ENCODE assay signal across 38 cellular contexts in the genomic region with DNA sequence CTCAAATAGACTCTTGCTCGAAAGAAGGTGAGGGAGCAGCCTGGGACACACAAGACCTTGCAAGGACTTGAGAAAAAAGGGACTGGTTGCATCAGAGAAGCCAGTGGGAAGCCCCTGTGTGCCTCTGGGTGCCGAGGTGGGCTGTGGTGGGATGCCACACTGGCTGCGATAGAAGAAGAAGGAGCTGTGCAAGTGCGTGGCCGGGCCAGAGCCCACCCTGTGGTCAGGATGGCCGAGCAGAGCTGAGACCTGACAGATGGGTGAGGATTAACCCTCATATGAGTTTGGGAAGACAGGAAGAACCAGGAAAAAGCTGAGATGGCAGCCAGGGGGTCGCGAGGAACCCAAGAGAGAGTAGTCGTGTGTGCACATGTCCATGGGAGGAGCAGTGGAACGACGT. TPM values are rescaled to one million over a fixed set of nuclear protein-coding genes. Genes with fewer than 3 reads are reported as not detected.
"Had no signal": no experiment of that assay in that cellular context is flagged by ENCODE, and none has a peak within 500 bp of the region (broad histone marks: within the 10 kb centered on the region; RNA-seq: fewer than 3 reads in every experiment).

No MANE protein-coding gene starts in this region.

- H3K4me3 ChIP-seq: adrenal gland, body of pancreas, breast epithelium had no signal

- H3K27ac ChIP-seq: adrenal gland, body of pancreas, brain microvascular endothelial cell, breast epithelium, VCaP had no signal

- H3K4me1 Mint-ChIP-seq: activated CD4-positive, alpha-beta T cell treated with anti-CD3 and anti-CD28 coated beads, Interleukin-2, amount 10 ng/mL, durations not matched to agents 24 days and 14 days; activated naive CD8-positive, alpha-beta T cell treated with anti-CD3 and anti-CD28 coated beads for 36 hours; activated T-helper 17 cell treated with anti-CD3 and anti-CD28 coated beads, Interleukin-2, amount 50 U/mL, for 72 hours; central memory CD8-positive, alpha-beta T cell had no signal

- DNase-seq: activated B cell treated with CpG ODN at 0.5 μM for 24 hours; activated CD4-positive, alpha-beta memory T cell treated with anti-CD3 and anti-CD28 coated beads for 36 hours; activated CD4-positive, alpha-beta T cell treated with anti-CD3 and anti-CD28 coated beads for 4 hours; activated CD4-positive, alpha-beta T cell treated with anti-CD3 and anti-CD28 coated beads, Interleukin-2, amount 10 ng/mL, durations not matched to agents 24 days and 14 days; activated CD4-positive, alpha-beta T cell treated with anti-CD3 and anti-CD28 coated beads, Interleukin-2, amount 50 U/mL, for 1 hour; activated CD4-positive, alpha-beta T cell treated with anti-CD3 and anti-CD28 coated beads, Interleukin-2, amount 50 U/mL, for 4 hours; activated CD4-positive, CD25-positive, alpha-beta regulatory T cell treated with anti-CD3 and anti-CD28 coated beads, Interleukin-2, amount 50 U/mL, for 72 hours; activated CD8-positive, alpha-beta memory T cell treated with anti-CD3 and anti-CD28 coated beads, Interleukin-2, amount 50 U/mL, for 4 hours; activated CD8-positive, alpha-beta T cell treated with anti-CD3 and anti-CD28 coated beads for 36 hours; activated effector memory CD4-positive, alpha-beta T cell treated with anti-CD3 and anti-CD28 coated beads, Interleukin-2, amount 50 U/mL, for 16 hours; activated gamma-delta T cell treated with Interleukin-2 at 50 U/mL for 16 hours; activated naive CD4-positive, alpha-beta T cell; activated naive CD4-positive, alpha-beta T cell treated with anti-CD3 and anti-CD28 coated beads for 36 hours; activated naive CD4-positive, alpha-beta T cell treated with anti-CD3 and anti-CD28 coated beads, Interleukin-2, amount 50 U/mL, for 16 hours; activated naive CD8-positive, alpha-beta T cell treated with anti-CD3 and anti-CD28 coated beads for 36 hours; activated T-cell treated with anti-CD3 and anti-CD28 coated beads for 4 hours; activated T-cell treated with anti-CD3 and anti-CD28 coated beads, Interleukin-2, amount 50 U/mL, for 1 hour; activated T-cell treated with anti-CD3 and anti-CD28 coated beads, Interleukin-2, amount 50 U/mL, for 4 hours; activated T-cell treated with anti-CD3 and anti-CD28 coated beads, Interleukin-2, amount 50 U/mL, for 72 hours; amniotic stem cell; aorta; body of pancreas; brain microvascular endothelial cell; caudate nucleus; SW 1271; T-helper 1 cell; T-helper 2 cell; T-helper 9 cell had no signal

- H3K4me1 ChIP-seq: body of pancreas, breast epithelium had no signal

- H3K4me3 Mint-ChIP-seq: activated B cell treated with CpG ODN at 0.5 μM for 24 hours; activated CD4-positive, alpha-beta memory T cell treated with anti-CD3 and anti-CD28 coated beads for 36 hours; activated CD4-positive, alpha-beta T cell treated with anti-CD3 and anti-CD28 coated beads, Interleukin-2, amount 10 ng/mL, durations not matched to agents 24 days and 14 days; activated CD8-positive, alpha-beta T cell treated with anti-CD3 and anti-CD28 coated beads for 36 hours; activated naive CD4-positive, alpha-beta T cell treated with anti-CD3 and anti-CD28 coated beads for 36 hours; activated naive CD8-positive, alpha-beta T cell treated with anti-CD3 and anti-CD28 coated beads for 36 hours; activated T-cell treated with anti-CD3 and anti-CD28 coated beads, Interleukin-2, amount 50 U/mL, for 4 hours; activated T-cell treated with anti-CD3 and anti-CD28 coated beads, Interleukin-2, amount 50 U/mL, for 72 hours; activated T-helper 1 cell treated with anti-CD3 and anti-CD28 coated beads, Interleukin-12 subunit alpha, Interleukin-12 subunit beta, Interleukin-2, Interleukin-4 antibody, amounts not matched to agents 30 ng/mL and 10 ng/mL and 1 ng/mL, durations not matched to agents 14 hours and 24 hours and 36 hours; activated T-helper 17 cell treated with anti-CD3 and anti-CD28 coated beads, Interleukin-2, amount 50 U/mL, for 72 hours; central memory CD8-positive, alpha-beta T cell; T-helper 1 cell treated with Interleukin-12 subunit alpha and Interleukin-12 subunit beta and Interleukin-4 antibody, amounts not matched to agents 30 μg/mL and 1 μg/mL, for 36 hours; T-helper 2 cell treated with Interferon-gamma antibody and Interleukin-4, amounts not matched to agents 5 μg/mL and 100 μg/mL, for 36 hours had no signal

- H3K36me3 ChIP-seq: adrenal gland, brain microvascular endothelial cell, breast epithelium had no signal

- H3K27ac Mint-ChIP-seq: activated B cell treated with CpG ODN at 0.5 μM for 24 hours; activated CD4-positive, alpha-beta memory T cell treated with anti-CD3 and anti-CD28 coated beads for 36 hours; activated CD4-positive, alpha-beta T cell treated with anti-CD3 and anti-CD28 coated beads, Interleukin-2, amount 10 ng/mL, durations not matched to agents 24 days and 14 days; activated CD8-positive, alpha-beta T cell treated with anti-CD3 and anti-CD28 coated beads for 36 hours; activated naive CD4-positive, alpha-beta T cell treated with anti-CD3 and anti-CD28 coated beads for 36 hours; activated naive CD4-positive, alpha-beta T cell treated with anti-CD3 and anti-CD28 coated beads, Interleukin-2, amount 50 U/mL, for 72 hours; activated naive CD8-positive, alpha-beta T cell treated with anti-CD3 and anti-CD28 coated beads for 36 hours; activated T-cell treated with anti-CD3 and anti-CD28 coated beads, Interleukin-2, amount 50 U/mL, for 72 hours; activated T-helper 1 cell treated with anti-CD3 and anti-CD28 coated beads, Interleukin-12 subunit alpha, Interleukin-12 subunit beta, Interleukin-2, Interleukin-4 antibody, amounts not matched to agents 30 ng/mL and 10 ng/mL and 1 ng/mL, durations not matched to agents 14 hours and 24 hours and 36 hours; activated T-helper 17 cell treated with anti-CD3 and anti-CD28 coated beads, Interleukin-2, amount 50 U/mL, for 72 hours; T-helper 1 cell treated with Interleukin-12 subunit alpha and Interleukin-12 subunit beta and Interleukin-4 antibody, amounts not matched to agents 30 μg/mL and 1 μg/mL, for 36 hours; T-helper 2 cell treated with Interferon-gamma antibody and Interleukin-4, amounts not matched to agents 5 μg/mL and 100 μg/mL, for 36 hours had no signal

- H3K36me3 Mint-ChIP-seq: activated naive CD4-positive, alpha-beta T cell treated with anti-CD3 and anti-CD28 coated beads, Interleukin-2, amount 50 U/mL, for 72 hours; activated naive CD8-positive, alpha-beta T cell treated with anti-CD3 and anti-CD28 coated beads for 36 hours had no signal

- H3K27me3 ChIP-seq: adrenal gland, body of pancreas, brain microvascular endothelial cell, breast epithelium had no signal

- H3K9me3 ChIP-seq: adrenal gland, body of pancreas, breast epithelium had no signal

- ATAC-seq: activated CD8-positive, alpha-beta T cell treated with anti-CD3 and anti-CD28 coated beads for 36 hours; activated naive CD4-positive, alpha-beta T cell treated with anti-CD3 and anti-CD28 coated beads, Interleukin-2, amount 50 U/mL, for 72 hours; activated T-cell treated with anti-CD3 and anti-CD28 coated beads, Interleukin-2, amount 50 U/mL, for 4 hours; activated T-cell treated with anti-CD3 and anti-CD28 coated beads, Interleukin-2, amount 50 U/mL, for 72 hours; activated T-helper 17 cell treated with anti-CD3 and anti-CD28 coated beads, Interleukin-2, amount 50 U/mL, for 72 hours; body of pancreas had no signal

- H3K9me3 Mint-ChIP-seq: activated B cell treated with CpG ODN at 0.5 μM for 24 hours; activated CD4-positive, alpha-beta T cell treated with anti-CD3 and anti-CD28 coated beads, Interleukin-2, amount 10 ng/mL, durations not matched to agents 24 days and 14 days; activated naive CD4-positive, alpha-beta T cell treated with anti-CD3 and anti-CD28 coated beads for 36 hours; activated naive CD4-positive, alpha-beta T cell treated with anti-CD3 and anti-CD28 coated beads, Interleukin-2, amount 50 U/mL, for 72 hours; activated naive CD8-positive, alpha-beta T cell treated with anti-CD3 and anti-CD28 coated beads for 36 hours; activated T-cell treated with anti-CD3 and anti-CD28 coated beads, Interleukin-2, amount 50 U/mL, for 72 hours; activated T-helper 1 cell treated with anti-CD3 and anti-CD28 coated beads, Interleukin-12 subunit alpha, Interleukin-12 subunit beta, Interleukin-2, Interleukin-4 antibody, amounts not matched to agents 30 ng/mL and 10 ng/mL and 1 ng/mL, durations not matched to agents 14 hours and 24 hours and 36 hours; central memory CD8-positive, alpha-beta T cell; T-helper 1 cell treated with Interleukin-12 subunit alpha and Interleukin-12 subunit beta and Interleukin-4 antibody, amounts not matched to agents 30 μg/mL and 1 μg/mL, for 36 hours; T-helper 2 cell treated with Interferon-gamma antibody and Interleukin-4, amounts not matched to agents 5 μg/mL and 100 μg/mL, for 36 hours had no signal

- H3K27me3 Mint-ChIP-seq: activated B cell treated with CpG ODN at 0.5 μM for 24 hours; activated CD4-positive, alpha-beta memory T cell treated with anti-CD3 and anti-CD28 coated beads for 36 hours; activated CD8-positive, alpha-beta T cell treated with anti-CD3 and anti-CD28 coated beads for 36 hours; activated naive CD8-positive, alpha-beta T cell treated with anti-CD3 and anti-CD28 coated beads for 36 hours; central memory CD8-positive, alpha-beta T cell had no signal

RNA-seq across cellular contexts. Expression of gene HGFAC, which starts 44.6 kb away (rescaled TPM):
- total RNA-seq: activated B cell treated with CpG ODN at 0.5 μM for 24 hours; activated CD4-positive, alpha-beta memory T cell treated with anti-CD3 and anti-CD28 coated beads for 36 hours; activated CD4-positive, alpha-beta T cell treated with anti-CD3 and anti-CD28 coated beads, Interleukin-2, amount 10 ng/mL, durations not matched to agents 24 days and 14 days; activated CD8-positive, alpha-beta memory T cell treated with anti-CD3 and anti-CD28 coated beads for 36 hours; activated CD8-positive, alpha-beta T cell treated with anti-CD3 and anti-CD28 coated beads for 36 hours; activated naive CD4-positive, alpha-beta T cell treated with anti-CD3 and anti-CD28 coated beads for 36 hours; activated naive CD4-positive, alpha-beta T cell treated with anti-CD3 and anti-CD28 coated beads, Interleukin-2, amount 50 U/mL, for 72 hours; activated naive CD8-positive, alpha-beta T cell treated with anti-CD3 and anti-CD28 coated beads for 36 hours; activated T-helper 1 cell treated with anti-CD3 and anti-CD28 coated beads, Interleukin-12 subunit alpha, Interleukin-12 subunit beta, Interleukin-2, Interleukin-4 antibody, amounts not matched to agents 30 ng/mL and 10 ng/mL and 1 ng/mL, durations not matched to agents 14 hours and 24 hours and 36 hours; activated T-helper 17 cell treated with anti-CD3 and anti-CD28 coated beads, Interleukin-2, amount 50 U/mL, for 72 hours had no signal
